In the genomic region with DNA sequence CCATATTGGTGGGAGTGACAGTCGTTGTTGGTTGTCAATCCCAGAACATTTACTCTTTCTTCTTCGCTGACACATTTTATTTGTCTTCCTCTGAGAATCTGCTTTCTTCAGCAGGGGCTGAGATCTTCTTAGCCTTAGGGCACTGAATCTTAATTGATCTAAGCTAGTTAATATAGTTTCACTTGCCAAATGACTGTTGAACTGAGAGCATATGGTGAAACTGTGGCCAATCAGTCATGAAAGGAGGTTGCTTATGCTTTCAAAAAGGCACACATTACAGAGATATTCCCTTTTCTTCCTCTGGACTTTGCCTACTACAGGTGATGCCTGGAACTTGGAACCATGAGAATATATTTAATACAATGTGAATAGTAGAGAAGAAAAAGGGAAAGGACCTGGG, we compare ENCODE assay signal across 1 cellular context.
TF ChIP-seq lines count a peak whose summit lies in the region.

No MANE protein-coding gene starts in this region.

TF ChIP-seq in GM12878, 131 proteins besides CTCF, POLR2A, EP300 and RAD21 (continued from another document and continues in another):
- TF ChIP-seq, protein P1, sequence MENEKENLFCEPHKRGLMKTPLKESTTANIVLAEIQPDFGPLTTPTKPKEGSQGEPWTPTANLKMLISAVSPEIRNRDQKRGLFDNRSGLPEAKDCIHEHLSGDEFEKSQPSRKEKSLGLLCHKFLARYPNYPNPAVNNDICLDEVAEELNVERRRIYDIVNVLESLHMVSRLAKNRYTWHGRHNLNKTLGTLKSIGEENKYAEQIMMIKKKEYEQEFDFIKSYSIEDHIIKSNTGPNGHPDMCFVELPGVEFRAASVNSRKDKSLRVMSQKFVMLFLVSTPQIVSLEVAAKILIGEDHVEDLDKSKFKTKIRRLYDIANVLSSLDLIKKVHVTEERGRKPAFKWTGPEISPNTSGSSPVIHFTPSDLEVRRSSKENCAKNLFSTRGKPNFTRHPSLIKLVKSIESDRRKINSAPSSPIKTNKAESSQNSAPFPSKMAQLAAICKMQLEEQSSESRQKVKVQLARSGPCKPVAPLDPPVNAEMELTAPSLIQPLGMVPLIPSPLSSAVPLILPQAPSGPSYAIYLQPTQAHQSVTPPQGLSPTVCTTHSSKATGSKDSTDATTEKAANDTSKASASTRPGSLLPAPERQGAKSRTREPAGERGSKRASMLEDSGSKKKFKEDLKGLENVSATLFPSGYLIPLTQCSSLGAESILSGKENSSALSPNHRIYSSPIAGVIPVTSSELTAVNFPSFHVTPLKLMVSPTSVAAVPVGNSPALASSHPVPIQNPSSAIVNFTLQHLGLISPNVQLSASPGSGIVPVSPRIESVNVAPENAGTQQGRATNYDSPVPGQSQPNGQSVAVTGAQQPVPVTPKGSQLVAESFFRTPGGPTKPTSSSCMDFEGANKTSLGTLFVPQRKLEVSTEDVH (IDR thresholded peaks at IDR 0.05; ENCODE audit: low read depth, partially characterized antibody), result no peak
- TF ChIP-seq RB1 (IDR thresholded peaks at IDR 0.05; ENCODE audit: borderline replicate concordance) (no peak), SIX5 (IDR thresholded peaks at IDR 0.05; ENCODE audit: low read depth, low read length, severe bottlenecking) (no peak), SMAD5 (IDR thresholded peaks at IDR 0.05; ENCODE audit: low read depth) (no peak), CHD2 (IDR thresholded peaks at IDR 0.05; ENCODE audit: borderline replicate concordance, low read depth, low read length) (no peak), STAT1 (conservative IDR thresholded peaks at IDR 0.05) (no peak), NR2C2 (IDR thresholded peaks at IDR 0.05; ENCODE audit: borderline replicate concordance, control insufficient read depth, insufficient read length, low read depth) (no peak), RAD51 (IDR thresholded peaks at IDR 0.05) (no peak), CBFB (IDR thresholded peaks at IDR 0.05; ENCODE audit: low read depth) (no peak), HCFC1 (IDR thresholded peaks at IDR 0.05; ENCODE audit: low read length) (no peak), TCF3 (IDR thresholded peaks at IDR 0.05; ENCODE audit: borderline replicate concordance, insufficient read depth, low read depth, low read length) (no peak), ZNF384 (IDR thresholded peaks at IDR 0.05; ENCODE audit: borderline replicate concordance, low read depth, low read length) (no peak), PAX5 (IDR thresholded peaks at IDR 0.05; ENCODE audit: borderline replicate concordance, low read depth, low read length) (peak; percentile 31; the same call in 1 of the 2 replicates), MEF2B (IDR thresholded peaks at IDR 0.05; ENCODE audit: partially characterized antibody, poor library complexity, severe bottlenecking) (no peak), SPI1 (IDR thresholded peaks at IDR 0.05; ENCODE audit: borderline replicate concordance, insufficient read depth, low read depth, low read length) (no peak), TCF7 (IDR thresholded peaks at IDR 0.05; ENCODE audit: borderline replicate concordance) (no peak), BRCA1 (IDR thresholded peaks at IDR 0.05; ENCODE audit: low read depth, low read length) (no peak), IRF4 (IDR thresholded peaks at IDR 0.05; ENCODE audit: low read depth, low read length) (peak; percentile 73; the same call in 1 of the 2 replicates), YBX1 (IDR thresholded peaks at IDR 0.05) (no peak), ETV6 (conservative IDR thresholded peaks at IDR 0.05 in 1 of 2, IDR thresholded peaks at IDR 0.05 in 1 of 2; ENCODE audit: borderline replicate concordance in 1 of 2, low read depth in 1 of 2) (no peak), CHD1 (IDR thresholded peaks at IDR 0.05; ENCODE audit: low read depth, low read length) (no peak), NRF1 (conservative IDR thresholded peaks at IDR 0.05; ENCODE audit: low read depth, low read length) (no peak), KAT2A (conservative IDR thresholded peaks at IDR 0.05; ENCODE audit: control insufficient read depth, low read depth, low read length) (no peak), CREM (IDR thresholded peaks at IDR 0.05; ENCODE audit: low read depth) (no peak), EZH2 (IDR thresholded peaks at IDR 0.05; ENCODE audit: borderline replicate concordance, control insufficient read depth, low read depth, low read length) (no peak), ZNF622 (IDR thresholded peaks at IDR 0.05) (no peak), FOS (IDR thresholded peaks at IDR 0.05; ENCODE audit: borderline replicate concordance, extremely low read depth, insufficient read length) (no peak), MTA2 (IDR thresholded peaks at IDR 0.05; ENCODE audit: low read depth) (peak; percentile 96)
- TF ChIP-seq, protein P2, sequence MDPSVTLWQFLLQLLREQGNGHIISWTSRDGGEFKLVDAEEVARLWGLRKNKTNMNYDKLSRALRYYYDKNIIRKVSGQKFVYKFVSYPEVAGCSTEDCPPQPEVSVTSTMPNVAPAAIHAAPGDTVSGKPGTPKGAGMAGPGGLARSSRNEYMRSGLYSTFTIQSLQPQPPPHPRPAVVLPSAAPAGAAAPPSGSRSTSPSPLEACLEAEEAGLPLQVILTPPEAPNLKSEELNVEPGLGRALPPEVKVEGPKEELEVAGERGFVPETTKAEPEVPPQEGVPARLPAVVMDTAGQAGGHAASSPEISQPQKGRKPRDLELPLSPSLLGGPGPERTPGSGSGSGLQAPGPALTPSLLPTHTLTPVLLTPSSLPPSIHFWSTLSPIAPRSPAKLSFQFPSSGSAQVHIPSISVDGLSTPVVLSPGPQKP (IDR thresholded peaks at IDR 0.05; ENCODE audit: low read depth, low read length), result no peak
- TF ChIP-seq, protein P3, sequence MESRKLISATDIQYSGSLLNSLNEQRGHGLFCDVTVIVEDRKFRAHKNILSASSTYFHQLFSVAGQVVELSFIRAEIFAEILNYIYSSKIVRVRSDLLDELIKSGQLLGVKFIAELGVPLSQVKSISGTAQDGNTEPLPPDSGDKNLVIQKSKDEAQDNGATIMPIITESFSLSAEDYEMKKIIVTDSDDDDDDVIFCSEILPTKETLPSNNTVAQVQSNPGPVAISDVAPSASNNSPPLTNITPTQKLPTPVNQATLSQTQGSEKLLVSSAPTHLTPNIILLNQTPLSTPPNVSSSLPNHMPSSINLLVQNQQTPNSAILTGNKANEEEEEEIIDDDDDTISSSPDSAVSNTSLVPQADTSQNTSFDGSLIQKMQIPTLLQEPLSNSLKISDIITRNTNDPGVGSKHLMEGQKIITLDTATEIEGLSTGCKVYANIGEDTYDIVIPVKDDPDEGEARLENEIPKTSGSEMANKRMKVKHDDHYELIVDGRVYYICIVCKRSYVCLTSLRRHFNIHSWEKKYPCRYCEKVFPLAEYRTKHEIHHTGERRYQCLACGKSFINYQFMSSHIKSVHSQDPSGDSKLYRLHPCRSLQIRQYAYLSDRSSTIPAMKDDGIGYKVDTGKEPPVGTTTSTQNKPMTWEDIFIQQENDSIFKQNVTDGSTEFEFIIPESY (IDR thresholded peaks at IDR 0.05), result no peak
- TF ChIP-seq, protein P4, sequence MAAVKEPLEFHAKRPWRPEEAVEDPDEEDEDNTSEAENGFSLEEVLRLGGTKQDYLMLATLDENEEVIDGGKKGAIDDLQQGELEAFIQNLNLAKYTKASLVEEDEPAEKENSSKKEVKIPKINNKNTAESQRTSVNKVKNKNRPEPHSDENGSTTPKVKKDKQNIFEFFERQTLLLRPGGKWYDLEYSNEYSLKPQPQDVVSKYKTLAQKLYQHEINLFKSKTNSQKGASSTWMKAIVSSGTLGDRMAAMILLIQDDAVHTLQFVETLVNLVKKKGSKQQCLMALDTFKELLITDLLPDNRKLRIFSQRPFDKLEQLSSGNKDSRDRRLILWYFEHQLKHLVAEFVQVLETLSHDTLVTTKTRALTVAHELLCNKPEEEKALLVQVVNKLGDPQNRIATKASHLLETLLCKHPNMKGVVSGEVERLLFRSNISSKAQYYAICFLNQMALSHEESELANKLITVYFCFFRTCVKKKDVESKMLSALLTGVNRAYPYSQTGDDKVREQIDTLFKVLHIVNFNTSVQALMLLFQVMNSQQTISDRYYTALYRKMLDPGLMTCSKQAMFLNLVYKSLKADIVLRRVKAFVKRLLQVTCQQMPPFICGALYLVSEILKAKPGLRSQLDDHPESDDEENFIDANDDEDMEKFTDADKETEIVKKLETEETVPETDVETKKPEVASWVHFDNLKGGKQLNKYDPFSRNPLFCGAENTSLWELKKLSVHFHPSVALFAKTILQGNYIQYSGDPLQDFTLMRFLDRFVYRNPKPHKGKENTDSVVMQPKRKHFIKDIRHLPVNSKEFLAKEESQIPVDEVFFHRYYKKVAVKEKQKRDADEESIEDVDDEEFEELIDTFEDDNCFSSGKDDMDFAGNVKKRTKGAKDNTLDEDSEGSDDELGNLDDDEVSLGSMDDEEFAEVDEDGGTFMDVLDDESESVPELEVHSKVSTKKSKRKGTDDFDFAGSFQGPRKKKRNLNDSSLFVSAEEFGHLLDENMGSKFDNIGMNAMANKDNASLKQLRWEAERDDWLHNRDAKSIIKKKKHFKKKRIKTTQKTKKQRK (IDR thresholded peaks at IDR 0.05; ENCODE audit: low read depth, low read length), result no peak
- TF ChIP-seq, protein P5, sequence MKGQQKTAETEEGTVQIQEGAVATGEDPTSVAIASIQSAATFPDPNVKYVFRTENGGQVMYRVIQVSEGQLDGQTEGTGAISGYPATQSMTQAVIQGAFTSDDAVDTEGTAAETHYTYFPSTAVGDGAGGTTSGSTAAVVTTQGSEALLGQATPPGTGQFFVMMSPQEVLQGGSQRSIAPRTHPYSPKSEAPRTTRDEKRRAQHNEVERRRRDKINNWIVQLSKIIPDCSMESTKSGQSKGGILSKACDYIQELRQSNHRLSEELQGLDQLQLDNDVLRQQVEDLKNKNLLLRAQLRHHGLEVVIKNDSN (IDR thresholded peaks at IDR 0.05; ENCODE audit: borderline replicate concordance, extremely low read length, insufficient read depth, low read depth, low read length), result no peak
- TF ChIP-seq, protein P6, sequence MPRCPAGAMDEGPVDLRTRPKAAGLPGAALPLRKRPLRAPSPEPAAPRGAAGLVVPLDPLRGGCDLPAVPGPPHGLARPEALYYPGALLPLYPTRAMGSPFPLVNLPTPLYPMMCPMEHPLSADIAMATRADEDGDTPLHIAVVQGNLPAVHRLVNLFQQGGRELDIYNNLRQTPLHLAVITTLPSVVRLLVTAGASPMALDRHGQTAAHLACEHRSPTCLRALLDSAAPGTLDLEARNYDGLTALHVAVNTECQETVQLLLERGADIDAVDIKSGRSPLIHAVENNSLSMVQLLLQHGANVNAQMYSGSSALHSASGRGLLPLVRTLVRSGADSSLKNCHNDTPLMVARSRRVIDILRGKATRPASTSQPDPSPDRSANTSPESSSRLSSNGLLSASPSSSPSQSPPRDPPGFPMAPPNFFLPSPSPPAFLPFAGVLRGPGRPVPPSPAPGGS (IDR thresholded peaks at IDR 0.05; ENCODE audit: borderline replicate concordance, insufficient read depth, low read depth, low read length, poor library complexity, severe bottlenecking), result no peak
- TF ChIP-seq, protein P7, sequence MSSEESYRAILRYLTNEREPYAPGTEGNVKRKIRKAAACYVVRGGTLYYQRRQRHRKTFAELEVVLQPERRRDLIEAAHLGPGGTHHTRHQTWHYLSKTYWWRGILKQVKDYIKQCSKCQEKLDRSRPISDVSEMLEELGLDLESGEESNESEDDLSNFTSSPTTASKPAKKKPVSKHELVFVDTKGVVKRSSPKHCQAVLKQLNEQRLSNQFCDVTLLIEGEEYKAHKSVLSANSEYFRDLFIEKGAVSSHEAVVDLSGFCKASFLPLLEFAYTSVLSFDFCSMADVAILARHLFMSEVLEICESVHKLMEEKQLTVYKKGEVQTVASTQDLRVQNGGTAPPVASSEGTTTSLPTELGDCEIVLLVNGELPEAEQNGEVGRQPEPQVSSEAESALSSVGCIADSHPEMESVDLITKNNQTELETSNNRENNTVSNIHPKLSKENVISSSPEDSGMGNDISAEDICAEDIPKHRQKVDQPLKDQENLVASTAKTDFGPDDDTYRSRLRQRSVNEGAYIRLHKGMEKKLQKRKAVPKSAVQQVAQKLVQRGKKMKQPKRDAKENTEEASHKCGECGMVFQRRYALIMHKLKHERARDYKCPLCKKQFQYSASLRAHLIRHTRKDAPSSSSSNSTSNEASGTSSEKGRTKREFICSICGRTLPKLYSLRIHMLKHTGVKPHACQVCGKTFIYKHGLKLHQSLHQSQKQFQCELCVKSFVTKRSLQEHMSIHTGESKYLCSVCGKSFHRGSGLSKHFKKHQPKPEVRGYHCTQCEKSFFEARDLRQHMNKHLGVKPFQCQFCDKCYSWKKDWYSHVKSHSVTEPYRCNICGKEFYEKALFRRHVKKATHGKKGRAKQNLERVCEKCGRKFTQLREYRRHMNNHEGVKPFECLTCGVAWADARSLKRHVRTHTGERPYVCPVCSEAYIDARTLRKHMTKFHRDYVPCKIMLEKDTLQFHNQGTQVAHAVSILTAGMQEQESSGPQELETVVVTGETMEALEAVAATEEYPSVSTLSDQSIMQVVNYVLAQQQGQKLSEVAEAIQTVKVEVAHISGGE (CRISPR knock-in tag; IDR thresholded peaks at IDR 0.05), result no peak
- TF ChIP-seq, protein P8, sequence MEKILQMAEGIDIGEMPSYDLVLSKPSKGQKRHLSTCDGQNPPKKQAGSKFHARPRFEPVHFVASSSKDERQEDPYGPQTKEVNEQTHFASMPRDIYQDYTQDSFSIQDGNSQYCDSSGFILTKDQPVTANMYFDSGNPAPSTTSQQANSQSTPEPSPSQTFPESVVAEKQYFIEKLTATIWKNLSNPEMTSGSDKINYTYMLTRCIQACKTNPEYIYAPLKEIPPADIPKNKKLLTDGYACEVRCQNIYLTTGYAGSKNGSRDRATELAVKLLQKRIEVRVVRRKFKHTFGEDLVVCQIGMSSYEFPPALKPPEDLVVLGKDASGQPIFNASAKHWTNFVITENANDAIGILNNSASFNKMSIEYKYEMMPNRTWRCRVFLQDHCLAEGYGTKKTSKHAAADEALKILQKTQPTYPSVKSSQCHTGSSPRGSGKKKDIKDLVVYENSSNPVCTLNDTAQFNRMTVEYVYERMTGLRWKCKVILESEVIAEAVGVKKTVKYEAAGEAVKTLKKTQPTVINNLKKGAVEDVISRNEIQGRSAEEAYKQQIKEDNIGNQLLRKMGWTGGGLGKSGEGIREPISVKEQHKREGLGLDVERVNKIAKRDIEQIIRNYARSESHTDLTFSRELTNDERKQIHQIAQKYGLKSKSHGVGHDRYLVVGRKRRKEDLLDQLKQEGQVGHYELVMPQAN (conservative IDR thresholded peaks at IDR 0.05), result no peak
